In genomic region chr5:127891942-127892341, GRCh38 we compare ENCODE assay signal across 14 cellular contexts.
A peak's percentile ranks its signal among the peaks of the same experiment; 100 is the strongest.
DNase-seq lines count a peak whose midpoint lies in the region; ATAC-seq, FAIRE-seq and TF ChIP-seq lines count a peak whose summit lies in the region.
"Had no signal": no experiment of that assay in that cellular context is flagged by ENCODE, and none has a peak within 500 bp of the region (broad histone marks: within the 10 kb centered on the region; RNA-seq: fewer than 3 reads in every experiment).

No MANE protein-coding gene starts in this region.

- TF ChIP-seq CTCF in A549 (IDR thresholded peaks at IDR 0.05) (no peak), HEK293 (tag by site-specific recombination; IDR thresholded peaks at IDR 0.05) (no peak), VCaP (conservative IDR thresholded peaks at IDR 0.05) (no peak), foreskin keratinocyte (conservative IDR thresholded peaks at IDR 0.05) (no peak)

- H3K9me3 ChIP-seq in A549 = no peaks in the 10 kb centered on the region
- no peaks in the 10 kb centered on the region for H3K9me3 ChIP-seq in HEK293 (ENCODE audit: control insufficient read depth, insufficient read depth, low read depth, low read length)
- no peaks in the 10 kb centered on the region for H3K9me3 ChIP-seq in aorta (ENCODE audit: control insufficient read depth, low read length)
- H3K9me3 ChIP-seq: Peyer's patch had no signal

- ATAC-seq in A549 = no peak
- no peak for ATAC-seq in foreskin keratinocyte
- no peak for ATAC-seq in aorta (ENCODE audit: low FRiP score)

- H3K4me3 ChIP-seq in A549 (no peak overlapping the region), HEK293 (ENCODE audit: low read depth, low read length) (no peak overlapping the region), aorta (ENCODE audit: low read length in 2 of 2) (no peak overlapping the region)
- H3K4me3 ChIP-seq: Peyer's patch had no signal

- H3K4me2 ChIP-seq in A549 = peak overlapping the region; percentile 78

- DNase-seq in A549 (ENCODE audit: low read depth in 1 of 2, low spot score in 1 of 2) (no peak), foreskin keratinocyte (no peak), NOMO-1 (lab: John Stamatoyannopoulos, UW; ENCODE audit: unreplicated experiment in 2 of 2) (no peak), NCI-H2171 treated with DMSO at 0.1 percent for 48 hours (lab: John Stamatoyannopoulos, UW) (no peak), erythroblast (lab: John Stamatoyannopoulos, UW) (no peak), aorta (no peak)
- DNase-seq: NCI-H146, NCI-H446, Peyer's patch, SIG-M5, SW 1271 had no signal

- no peak for TF ChIP-seq RAD21 in A549 (conservative IDR thresholded peaks at IDR 0.05 in 1 of 2, IDR thresholded peaks at IDR 0.05 in 1 of 2)

- H3K27ac ChIP-seq in A549 (peak overlapping the region in 1 of 2 experiments; percentile 64; a peak in 1 of 6 replicates), HEK293 (ENCODE audit: extremely low read depth, low read depth, low read length) (no peak overlapping the region), VCaP (peak overlapping the region; percentile 45; the same call in 1 of the 2 replicates), foreskin keratinocyte (peak overlapping the region; percentile 52), aorta (ENCODE audit: low read depth in 1 of 2, low read length in 2 of 2) (no peak overlapping the region)
- H3K27ac ChIP-seq: Peyer's patch had no signal

- FAIRE-seq in A549 (lab: Jason Lieb, UNC) = no peak
- FAIRE-seq: H54 had no signal

- TF ChIP-seq POLR2A in A549 (IDR thresholded peaks at IDR 0.05; ENCODE audit: low read length) (no peak), erythroblast (IDR thresholded peaks at IDR 0.05; ENCODE audit: low read length) (no peak)

- H3K36me3 ChIP-seq in HEK293 (ENCODE audit: control insufficient read depth in 2 of 2, insufficient read depth in 1 of 2, low read length in 2 of 2) = no peaks in the 10 kb centered on the region
- no peaks in the 10 kb centered on the region for H3K36me3 ChIP-seq in aorta (ENCODE audit: control insufficient read depth in 1 of 2, insufficient read depth in 2 of 2, low read length in 1 of 2)
- H3K36me3 ChIP-seq: Peyer's patch had no signal

- intact Hi-C loops in aorta (cut with DNase I) = no loop called here

- H3K27me3 ChIP-seq in foreskin keratinocyte (no peaks in the 10 kb centered on the region), aorta (ENCODE audit: control insufficient read depth in 1 of 2, insufficient read depth in 2 of 2, low read length in 1 of 2) (no peaks in the 10 kb centered on the region)
- H3K27me3 ChIP-seq: Peyer's patch had no signal

- POLR2A ChIA-PET in A549 (lab: Yijun Ruan, JAX) (no interaction called here), HEK293 (lab: Yijun Ruan, JAX) (no interaction called here)

- H3K4me1 ChIP-seq in A549 (peaks cover 43% of the 10 kb centered on the region), HEK293 (ENCODE audit: control insufficient read depth, insufficient read depth, low read length) (peaks cover 13% of the 10 kb centered on the region), foreskin keratinocyte (peaks cover 17% of the 10 kb centered on the region), aorta (ENCODE audit: control insufficient read depth in 1 of 2, insufficient read depth in 2 of 2, low read length in 2 of 2) (no peaks in the 10 kb centered on the region)
- H3K4me1 ChIP-seq: Peyer's patch had no signal

- 96% methylated on average over 1 of the region's 1 CpG for WGBS in A549 (ENCODE audit: missing lambda C conversion rate)
- WGBS in aorta, 2 donors = 94 to 98% methylated on average over 1 of the region's 1 CpG

- CTCF ChIA-PET in A549 (lab: Yijun Ruan, JAX) = interaction anchor here (1.0 to 1.9 kb wide), 4 partner anchors 9 to 19 kb away, joined by 3 to 6 read pairs (median 4); no protein-coding TSS in a partner anchor
- CTCF ChIA-PET in HEK293 (lab: Yijun Ruan, JAX) = interaction anchor here (1.2 to 1.9 kb wide), 3 partner anchors 15 to 329 kb away, joined by 3 to 12 read pairs (median 4); no protein-coding TSS in a partner anchor

- no peak for TF ChIP-seq EP300 in A549 (IDR thresholded peaks at IDR 0.05)

TF ChIP-seq in A549, 52 proteins besides CTCF, POLR2A, EP300 and RAD21 (continues in another document):
- TF ChIP-seq ELK1 (IDR thresholded peaks at IDR 0.05; ENCODE audit: low read depth, low read length) (no peak), MYC (IDR thresholded peaks at IDR 0.05; ENCODE audit: borderline replicate concordance, low read length) (no peak), JUN (IDR thresholded peaks at IDR 0.05) (no peak), CEBPB (IDR thresholded peaks at IDR 0.05) (no peak), ZSCAN20 (CRISPR knock-in tag; IDR thresholded peaks at IDR 0.05) (no peak), TFCP2L1 (CRISPR knock-in tag; IDR thresholded peaks at IDR 0.05) (no peak), ZNF302 (CRISPR knock-in tag; IDR thresholded peaks at IDR 0.05) (no peak), BHLHE40 (IDR thresholded peaks at IDR 0.05; ENCODE audit: low read depth, low read length) (no peak), RNF2 (IDR thresholded peaks at IDR 0.05; ENCODE audit: borderline replicate concordance, low read depth) (no peak), MAX (IDR thresholded peaks at IDR 0.05) (no peak), CHD2 (IDR thresholded peaks at IDR 0.05; ENCODE audit: low read length, partially characterized antibody) (no peak), POLR2AphosphoS2 (conservative IDR thresholded peaks at IDR 0.05; ENCODE audit: low read length) (no peak), KDM5A (IDR thresholded peaks at IDR 0.05) (no peak)

TF ChIP-seq in HEK293, 187 proteins besides CTCF, POLR2A, EP300 and RAD21:
- TF ChIP-seq ZNF514 (tag by site-specific recombination; IDR thresholded peaks at IDR 0.05) (no peak), SP7 (tag by site-specific recombination; IDR thresholded peaks at IDR 0.05) (0 out of 2 replicates have a peak, but pooled peaks have one; percentile 14), ZNF138 (tag by site-specific recombination; IDR thresholded peaks at IDR 0.05; ENCODE audit: borderline replicate concordance) (no peak)
TF ChIP-seq in HEK293: peak in this region for 1.

Comparison
In these comparisons a context has a peak if more than half of its experiments do, and no peak if none do; other contexts are left out.
1. H3K27ac ChIP-seq: peak in VCaP (single experiment) and foreskin keratinocyte (single experiment); none in HEK293 (single experiment) and aorta (0 of 2).